12 cellular contexts compared by ENCODE assay signal in the genomic region with DNA sequence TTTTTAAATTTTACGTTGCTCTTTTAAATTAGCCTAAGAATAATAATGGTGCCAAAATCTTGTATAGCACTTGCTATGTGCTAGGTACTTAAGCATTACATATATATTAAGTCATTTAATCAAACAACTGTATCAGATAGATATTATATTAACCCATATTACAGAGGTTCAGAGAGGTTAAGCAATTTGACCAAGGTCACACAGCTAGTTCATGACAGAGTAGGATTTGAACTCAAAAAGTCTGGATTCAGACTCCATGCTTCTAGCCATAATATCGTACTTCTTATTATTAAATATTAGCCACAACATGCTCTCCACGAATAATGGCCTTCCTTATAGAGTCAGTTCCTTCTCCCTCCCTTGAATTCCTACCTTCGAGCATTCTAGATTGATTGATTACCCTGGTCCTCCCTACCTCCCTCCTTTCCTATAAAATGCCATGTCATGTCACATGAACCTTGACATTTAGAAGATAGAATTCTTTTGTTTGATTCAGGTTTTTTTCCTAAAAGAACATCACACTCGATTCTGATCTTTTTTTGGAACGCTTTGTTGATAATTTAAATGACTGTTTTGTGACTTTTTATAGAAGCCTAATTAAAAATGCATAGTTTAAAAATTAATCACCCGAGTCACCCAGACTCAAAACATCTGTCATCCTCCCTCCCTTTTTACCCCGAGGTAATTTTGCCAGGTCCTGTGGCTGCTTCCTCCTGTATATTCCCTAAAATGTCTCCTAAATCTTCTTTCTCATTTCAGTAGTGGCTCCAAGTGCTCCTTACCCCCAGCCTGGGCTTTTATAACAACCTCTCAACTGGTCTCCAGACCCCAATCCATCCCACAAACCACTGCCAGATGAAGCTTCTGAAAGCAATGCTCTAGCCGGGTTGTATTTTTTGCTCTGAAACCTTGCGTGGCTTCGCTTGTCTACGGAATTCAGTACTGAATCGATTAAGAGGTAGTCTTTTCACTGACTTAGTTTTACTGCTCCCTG. TPM values are rescaled to one million over a fixed set of nuclear protein-coding genes. Genes with fewer than 3 reads are reported as not detected.
DNase-seq lines count a peak whose midpoint lies in the region; ATAC-seq, FAIRE-seq and TF ChIP-seq lines count a peak whose summit lies in the region.
"Had no signal": no experiment of that assay in that cellular context is flagged by ENCODE, and none has a peak within 500 bp of the region (broad histone marks: within the 10 kb centered on the region; RNA-seq: fewer than 3 reads in every experiment).

No MANE protein-coding gene starts in this region.

- in situ Hi-C loops in IMR-90 (cut with MboI; ENCODE audit: low sequenced_read_pairs) = loop anchor here (25.0 kb wide), 1 partner anchor 180 kb away; no protein-coding TSS in a partner anchor

- H3K9ac ChIP-seq in IMR-90 (ENCODE audit: low read depth, low read length) = no peak overlapping the region; the same call in 1 of the 2 replicates
- no peak overlapping the region for H3K9ac ChIP-seq in neuronal stem cell (ENCODE audit: low read depth, low read length, poor library complexity)

- no peak for TF ChIP-seq CTCF in IMR-90 (conservative IDR thresholded peaks at IDR 0.05; ENCODE audit: low read depth, low read length)
- no peak for TF ChIP-seq CTCF in Peyer's patch (IDR thresholded peaks at IDR 0.05)

- H3K79me1 ChIP-seq in IMR-90 (ENCODE audit: low read depth in 1 of 2, low read length in 2 of 2) (no peaks in the 10 kb centered on the region), neuronal stem cell (ENCODE audit: low read depth, low read length) (no peaks in the 10 kb centered on the region)

- H2BK15ac ChIP-seq in IMR-90 (ENCODE audit: low read depth, low read length) (peak overlapping the region; percentile 47; the same call in 1 of the 3 replicates), neuronal stem cell (ENCODE audit: low read length) (no peak overlapping the region)

- no peaks in the 10 kb centered on the region; the same call in 1 of the 2 replicates for H3K9me3 ChIP-seq in IMR-90 (ENCODE audit: control insufficient read depth, insufficient read depth, low read length)
- H3K9me3 ChIP-seq in neuronal stem cell (replicated peaks in 1 of 2; ENCODE audit: control insufficient read depth in 2 of 2, insufficient read depth in 1 of 2, low read depth in 1 of 2, low read length in 2 of 2) = peaks cover 2 to 18% of the 10 kb centered on the region in 2 donors
- H3K9me3 ChIP-seq in Peyer's patch = no peaks in the 10 kb centered on the region

- DNase-seq in D341Med (ENCODE audit: low spot score) = peak; percentile 35
- no peak for DNase-seq in IMR-90
- DNase-seq in neuronal stem cell (ENCODE audit: low spot score) = no peak
- no peak for DNase-seq in cortex of kidney (lab: John Stamatoyannopoulos, UW)
- no peak for DNase-seq in Peyer's patch
- no peak for DNase-seq in amniotic stem cell (lab: John Stamatoyannopoulos, UW)
- DNase-seq in kidney glomerular epithelial cell (lab: John Stamatoyannopoulos, UW) = no peak
- DNase-seq: activated B cell treated with CpG ODN at 0.5 μM for 24 hours; activated CD8-positive, alpha-beta memory T cell treated with anti-CD3 and anti-CD28 coated beads, Interleukin-2, amount 50 U/mL, for 48 hours; KBM-7; NCI-H187 had no signal

- H4K20me1 ChIP-seq in IMR-90 (ENCODE audit: insufficient read depth, low read length) = no peaks in the 10 kb centered on the region

- H3K27ac ChIP-seq in IMR-90 (ENCODE audit: insufficient read depth, low read length) = no peak overlapping the region
- no peak overlapping the region for H3K27ac ChIP-seq in neuronal stem cell (replicated peaks; ENCODE audit: low read length)
- no peak overlapping the region for H3K27ac ChIP-seq in Peyer's patch

- H2BK20ac ChIP-seq in IMR-90 (ENCODE audit: low read depth, low read length) = peak overlapping the region; percentile 76; the same call in 1 of the 2 replicates

- peaks cover 4% of the 10 kb centered on the region for H3K27me3 ChIP-seq in IMR-90 (ENCODE audit: control insufficient read depth, insufficient read depth, low read length)
- H3K27me3 ChIP-seq in neuronal stem cell (ENCODE audit: control insufficient read depth in 3 of 3, insufficient read depth in 3 of 3, low read depth in 1 of 3, low read length in 3 of 3) = no peaks in the 10 kb centered on the region
- no peaks in the 10 kb centered on the region for H3K27me3 ChIP-seq in Peyer's patch

- H3K4me1 ChIP-seq in IMR-90 (ENCODE audit: control insufficient read depth, insufficient read depth, low read length) (peaks cover 3% of the 10 kb centered on the region; the same call in 1 of the 2 replicates), neuronal stem cell (ENCODE audit: control insufficient read depth in 2 of 2, insufficient read depth in 1 of 2, low read depth in 1 of 2, low read length in 2 of 2) (peaks cover 0 to 1% of the 10 kb centered on the region in 2 donors), Peyer's patch (no peaks in the 10 kb centered on the region)

- no peak overlapping the region for H3K56ac ChIP-seq in IMR-90 (ENCODE audit: extremely low read depth, insufficient read depth, low read length)

- no peak overlapping the region for H2AK9ac ChIP-seq in IMR-90 (replicated peaks; ENCODE audit: low read depth, low read length, poor library complexity)

- H2AK5ac ChIP-seq in IMR-90 (ENCODE audit: low read depth, low read length) = peak overlapping the region; percentile 20; the same call in 1 of the 2 replicates
- no peak overlapping the region for H2AK5ac ChIP-seq in neuronal stem cell (ENCODE audit: low read depth, low read length)

- no peak for TF ChIP-seq POLR2A in IMR-90 (IDR thresholded peaks at IDR 0.05; ENCODE audit: low read depth, low read length)
- no peak for TF ChIP-seq POLR2A in Peyer's patch (IDR thresholded peaks at IDR 0.05)

- FAIRE-seq in endometrium (lab: Jason Lieb, UNC) = peak; percentile 99

- H3K23ac ChIP-seq in IMR-90 (ENCODE audit: low read depth, low read length) (peak overlapping the region; percentile 44; the same call in 1 of the 2 replicates), neuronal stem cell (ENCODE audit: low read depth, low read length, poor library complexity) (no peak overlapping the region)

- intact Hi-C loops in IMR-90 (cut with micrococcal nuclease) = loop anchor here (2.0 to 5.0 kb wide), 3 partner anchors 110 to 430 kb away; a partner anchor contains a TSS

- H4K91ac ChIP-seq in IMR-90 (ENCODE audit: insufficient read depth, low read depth, low read length) (no peak overlapping the region), neuronal stem cell (ENCODE audit: low read depth, low read length, poor library complexity) (no peak overlapping the region)

- H3K14ac ChIP-seq in IMR-90 (replicated peaks; ENCODE audit: low read depth, low read length) (peak overlapping the region; percentile 57), neuronal stem cell (ENCODE audit: low read length) (no peak overlapping the region)

- H4K8ac ChIP-seq in IMR-90 (ENCODE audit: low read depth in 2 of 2, low read length in 2 of 2) (peak overlapping the region in 1 of 2 experiments; percentile 39; a peak in 2 of 4 replicates), neuronal stem cell (ENCODE audit: low read depth, low read length) (no peak overlapping the region)

- H3K4ac ChIP-seq in IMR-90 (ENCODE audit: low read depth, low read length) = peak overlapping the region; percentile 41; the same call in 1 of the 2 replicates
- no peak overlapping the region for H3K4ac ChIP-seq in neuronal stem cell (ENCODE audit: low read length)

- H3K4me2 ChIP-seq in IMR-90 (ENCODE audit: low read depth, low read length) (no peak overlapping the region), neuronal stem cell (ENCODE audit: insufficient read depth, low read length, poor library complexity, severe bottlenecking) (no peak overlapping the region)

- H4K5ac ChIP-seq in IMR-90 (ENCODE audit: low read depth, low read length) = peak overlapping the region; percentile 58; the same call in 1 of the 2 replicates

- H3K4me3 ChIP-seq in IMR-90 (ENCODE audit: insufficient read depth, low read depth, low read length) (no peak overlapping the region), neuronal stem cell (ENCODE audit: low read length in 2 of 2) (no peak overlapping the region), Peyer's patch (no peak overlapping the region)

- POLR2A ChIA-PET in IMR-90 (lab: Charles Lee; ENCODE audit: unreplicated experiment) = no interaction called here

- no TSS peak for BruUV-seq in IMR-90 (replicated peaks; lab: Mats Ljungman, UMichigan)

- H2BK120ac ChIP-seq in IMR-90 (ENCODE audit: low read depth, low read length) (peak overlapping the region; percentile 28; the same call in 1 of the 2 replicates), neuronal stem cell (ENCODE audit: low read depth, low read length) (no peak overlapping the region)

- dilution Hi-C loops in IMR-90 (cut with HindIII; ENCODE audit: low sequenced_read_pairs, unreplicated experiment) = loop anchor here (25.0 kb wide), 1 partner anchor 430 kb away; no protein-coding TSS in a partner anchor

- CTCF ChIA-PET in IMR-90 (lab: Yijun Ruan, JAX) = interaction anchor here (0.6 to 1.6 kb wide), 10 partner anchors 99 to 486 kb away, joined by 3 to 6 read pairs (median 4); no protein-coding TSS in a partner anchor

- no peak overlapping the region for H2BK12ac ChIP-seq in neuronal stem cell (ENCODE audit: low read length)

- ATAC-seq in IMR-90 (ENCODE audit: low read depth) = no peak

- no peaks in the 10 kb centered on the region for H3K36me3 ChIP-seq in IMR-90 (ENCODE audit: control insufficient read depth, insufficient read depth, low read length)
- no peaks in the 10 kb centered on the region for H3K36me3 ChIP-seq in neuronal stem cell (replicated peaks in 1 of 2; ENCODE audit: control insufficient read depth in 2 of 2, insufficient read depth in 2 of 2, low read length in 2 of 2)
- H3K36me3 ChIP-seq in Peyer's patch = no peaks in the 10 kb centered on the region

- peak overlapping the region; percentile 24; the same call in 1 of the 2 replicates for H3K18ac ChIP-seq in IMR-90 (ENCODE audit: low read depth, low read length)
- no peak overlapping the region for H3K18ac ChIP-seq in neuronal stem cell (ENCODE audit: low read length)

- peak overlapping the region; percentile 68 for H2AFZ ChIP-seq in IMR-90 (replicated peaks; ENCODE audit: low read length, poor library complexity)
- H2AFZ ChIP-seq in neuronal stem cell (ENCODE audit: low read length) = peak overlapping the region; percentile 32

- H3K9me1 ChIP-seq in IMR-90 (ENCODE audit: insufficient read depth, low read length) = no peaks in the 10 kb centered on the region

- 40% methylated on average over 2 of the region's 13 CpGs; no CpG with 5 or more reads in 1 of the 2 experiments for WGBS in IMR-90 (ENCODE audit: extremely low coverage in 2 of 2, insufficient read length in 1 of 2), 2 experiments
- no CpG with 5 or more reads among the region's 13 CpGs for WGBS in neuronal stem cell (ENCODE audit: extremely low coverage in 2 of 2, insufficient read length in 2 of 2, insufficient replicate concordance in 1 of 2), 2 donors

- no peak for TF ChIP-seq RAD21 in IMR-90 (IDR thresholded peaks at IDR 0.05; ENCODE audit: low read length)

- H2BK5ac ChIP-seq in IMR-90 (ENCODE audit: low read depth, low read length, poor library complexity, severe bottlenecking) (no peak overlapping the region), neuronal stem cell (ENCODE audit: low read length) (no peak overlapping the region)

RNA-seq across cellular contexts. Expression of a gene that starts 8.5 kb away (rescaled TPM):
- 91.8 and 144 TPM in 2 replicates for total RNA-seq in IMR-90 (2012; rRNA removed)
- polyA plus RNA-seq in IMR-90 (2012; rRNA removed) = 86.6 and 87.0 TPM in 2 replicates
- 36.9 and 48.4 TPM in 2 replicates for polyA plus RNA-seq in IMR-90 (2012; cell fraction: cytosol; rRNA removed)
- 30.8 and 43.7 TPM in 2 replicates for polyA plus RNA-seq in IMR-90 (2012; cell fraction: nucleus; rRNA removed; ENCODE audit: low replicate concordance)
- polyA plus RNA-seq in neuronal stem cell (2013, experiment 1 of 2) = 96.4 TPM
- polyA plus RNA-seq in neuronal stem cell (2013, experiment 2 of 2) = 98.4 TPM
- total RNA-seq in Peyer's patch = 10 to 100 TPM; 37.3 to 48.7 (median 38.2) TPM
